1 cellular context compared by ENCODE assay signal in genomic region chr4:144316869-144317268, GRCh38.
TF ChIP-seq lines count a peak whose summit lies in the region.

No MANE protein-coding gene starts in this region.

TF ChIP-seq in GM12878, 131 proteins besides CTCF, POLR2A, EP300 and RAD21 (continued from another document and continues in another):
- TF ChIP-seq IRF4 (IDR thresholded peaks at IDR 0.05; ENCODE audit: low read depth, low read length) (peak; percentile 59; the same call in 1 of the 2 replicates), NFXL1 (IDR thresholded peaks at IDR 0.05; ENCODE audit: borderline replicate concordance) (no peak), TAF1 (IDR thresholded peaks at IDR 0.05; ENCODE audit: borderline replicate concordance, low read depth, low read length) (no peak), POLR2AphosphoS5 (IDR thresholded peaks at IDR 0.05; ENCODE audit: low read length) (no peak), SUPT20H (IDR thresholded peaks at IDR 0.05; ENCODE audit: borderline replicate concordance, control insufficient read depth, low read depth, low read length) (no peak), REST (IDR thresholded peaks at IDR 0.05; ENCODE audit: low read depth, low read length) (no peak), IRF5 (IDR thresholded peaks at IDR 0.05; ENCODE audit: borderline replicate concordance) (no peak), MEF2A (IDR thresholded peaks at IDR 0.05; ENCODE audit: insufficient read depth, low read depth, low read length) (peak; percentile 95), NRF1 (conservative IDR thresholded peaks at IDR 0.05; ENCODE audit: low read depth, low read length) (no peak), E2F8 (IDR thresholded peaks at IDR 0.05; ENCODE audit: low read depth, partially characterized antibody) (no peak), JUNB (IDR thresholded peaks at IDR 0.05) (peak; percentile 94), HDGF (IDR thresholded peaks at IDR 0.05) (no peak), ELK1 (IDR thresholded peaks at IDR 0.05; ENCODE audit: low read depth, low read length) (no peak), NR2C1 (IDR thresholded peaks at IDR 0.05) (no peak), ATF2 (IDR thresholded peaks at IDR 0.05; ENCODE audit: low read length) (peak; percentile 85), CUX1 (IDR thresholded peaks at IDR 0.05; ENCODE audit: insufficient replicate concordance, low read depth, low read length) (no peak), MXI1 (IDR thresholded peaks at IDR 0.05; ENCODE audit: low read depth, low read length) (no peak), ATF7 (IDR thresholded peaks at IDR 0.05; ENCODE audit: low read depth) (no peak), ZBTB11 (CRISPR knock-in tag; IDR thresholded peaks at IDR 0.05) (no peak), SPI1 (IDR thresholded peaks at IDR 0.05; ENCODE audit: borderline replicate concordance, insufficient read depth, low read depth, low read length) (peak; percentile 15; the same call in 1 of the 2 replicates), ZNF274 (IDR thresholded peaks at IDR 0.05; ENCODE audit: insufficient read depth, insufficient read length) (no peak), ESRRA (IDR thresholded peaks at IDR 0.05; ENCODE audit: low read length) (no peak), TBL1XR1 (IDR thresholded peaks at IDR 0.05; ENCODE audit: low read depth, low read length) (no peak), PRDM15 (CRISPR knock-in tag; IDR thresholded peaks at IDR 0.05) (no peak), SREBF2 (IDR thresholded peaks at IDR 0.05; ENCODE audit: low read length) (no peak), SMAD1 (IDR thresholded peaks at IDR 0.05; ENCODE audit: low read depth, partially characterized antibody) (no peak), ZNF207 (IDR thresholded peaks at IDR 0.05; ENCODE audit: borderline replicate concordance) (no peak), MYC (IDR thresholded peaks at IDR 0.05; ENCODE audit: insufficient read depth, insufficient read length, insufficient replicate concordance, low read length, severe bottlenecking) (no peak), SMARCA5 (IDR thresholded peaks at IDR 0.05) (no peak), MLLT1 (IDR thresholded peaks at IDR 0.05) (no peak)
